ENCODE assay signal across 22 cellular contexts in genomic region chr2:189308056-189308790, GRCh38.
"Had no signal": no experiment of that assay in that cellular context is flagged by ENCODE, and none has a peak within 500 bp of the region (broad histone marks: within the 10 kb centered on the region; RNA-seq: fewer than 3 reads in every experiment).

No MANE protein-coding gene starts in this region.

- H3K27ac ChIP-seq: SJCRH30 had no signal

- H3K4me3 ChIP-seq: SJCRH30 had no signal

- H3K4me2 ChIP-seq: SK-N-SH had no signal

- DNase-seq: activated CD4-positive, alpha-beta T cell treated with anti-CD3 and anti-CD28 coated beads for 4 hours; activated CD8-positive, alpha-beta memory T cell treated with anti-CD3 and anti-CD28 coated beads, Interleukin-2, amount 50 U/mL, for 48 hours; activated CD8-positive, alpha-beta T cell treated with anti-CD3 and anti-CD28 coated beads, Interleukin-2, amount 10 ng/mL, durations not matched to agents 7 days and 5 days; activated naive CD4-positive, alpha-beta T cell treated with anti-CD3 and anti-CD28 coated beads, Interleukin-2, amount 50 U/mL, for 16 hours; activated T-cell treated with anti-CD3 and anti-CD28 coated beads, Interleukin-2, amount 50 U/mL, for 1 hour; amygdala; KG1; NCI-H1092 treated with DMSO at 0.1 percent for 48 hours; NCI-H1417 treated with DMSO at 0.1 percent for 48 hours; NCI-H1694; NCI-H2029 treated with DMSO at 0.1 percent for 48 hours; NCI-H345; NCI-H510A; NCI-H526 treated with DMSO at 0.1 percent for 48 hours; NCI-H82; RPMI8226; SJCRH30; SK-N-SH had no signal

- FAIRE-seq: astrocyte had no signal

- H3K27me3 ChIP-seq: SJCRH30 had no signal

- H3K9ac ChIP-seq: SK-N-SH had no signal

- ATAC-seq: activated CD4-positive, CD25-positive, alpha-beta regulatory T cell treated with anti-CD3 and anti-CD28 coated beads, Interleukin-2, amount 50 U/mL, for 24 hours; activated CD8-positive, alpha-beta T cell treated with anti-CD3 and anti-CD28 coated beads, Interleukin-2, amount 10 ng/mL, durations not matched to agents 7 days and 5 days; Panc1; Right ventricle myocardium inferior had no signal

- H3K36me3 ChIP-seq: SJCRH30 had no signal
